ENCODE assay signal across 19 cellular contexts in the genomic region with DNA sequence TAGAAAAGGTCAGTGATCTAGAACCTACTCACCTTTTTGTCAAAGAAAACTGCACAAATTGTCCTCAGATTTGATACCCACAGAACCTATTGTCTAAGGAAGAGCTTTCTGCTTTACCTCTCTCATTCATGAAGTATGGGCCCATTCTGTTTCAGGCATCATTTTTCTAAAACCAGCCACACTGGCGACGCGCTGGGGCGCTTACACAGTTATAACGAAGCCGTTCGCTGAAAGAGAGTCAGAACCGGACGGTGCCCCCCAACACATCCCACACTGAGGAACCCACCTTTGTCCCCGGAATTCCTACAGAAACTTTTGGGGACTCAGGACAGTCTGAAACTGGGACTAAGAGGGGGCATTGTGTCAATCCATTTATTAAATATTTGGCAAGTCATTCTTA.
"Had no signal": no experiment of that assay in that cellular context is flagged by ENCODE, and none has a peak within 500 bp of the region (broad histone marks: within the 10 kb centered on the region; RNA-seq: fewer than 3 reads in every experiment).

No MANE protein-coding gene starts in this region.

- H3K27me3 ChIP-seq: adrenal gland, breast epithelium, right atrium auricular region, upper lobe of right lung had no signal

- ATAC-seq: left ventricle myocardium superior, SK-N-SH treated with all-trans-retinoic acid at 6 μM for 48 hours had no signal

- H3K9me3 ChIP-seq: adrenal gland, prostate gland, upper lobe of right lung had no signal

- H3K27ac ChIP-seq: adrenal gland, breast epithelium, right atrium auricular region, thoracic aorta, upper lobe of right lung had no signal

- H3K36me3 ChIP-seq: adrenal gland, breast epithelium, prostate gland, right atrium auricular region, thoracic aorta, upper lobe of right lung had no signal

- H3K4me3 ChIP-seq: adrenal gland, breast epithelium, prostate gland, right atrium auricular region, skin epidermis, thoracic aorta, upper lobe of right lung had no signal

- H3K4me1 ChIP-seq: adrenal gland, breast epithelium, right atrium auricular region, upper lobe of right lung had no signal

- DNase-seq: activated CD8-positive, alpha-beta memory T cell treated with anti-CD3 and anti-CD28 coated beads for 24 hours; activated effector memory CD4-positive, alpha-beta T cell treated with anti-CD3 and anti-CD28 coated beads, Interleukin-2, amount 50 U/mL, for 16 hours; activated naive CD4-positive, alpha-beta T cell treated with anti-CD3 and anti-CD28 coated beads, Interleukin-2, amount 50 U/mL, for 16 hours; activated T-cell treated with anti-CD3 and anti-CD28 coated beads, Interleukin-2, amount 50 U/mL, for 48 hours; cerebellar nuclear complex; left ventricle myocardium superior; naive B cell; stimulated activated CD4-positive, alpha-beta T cell treated with anti-CD3 and anti-CD28 coated beads, Interleukin-15, amount 100 ng/mL, for 24 hours; stimulated activated CD4-positive, alpha-beta T cell treated with anti-CD3 and anti-CD28 coated beads, Interleukin-2, amount 100 ng/mL, for 48 hours; T-helper 1 cell; T-helper 9 cell; upper lobe of right lung had no signal
